ENCODE assay signal across 13 cellular contexts in genomic region chr6:36067374-36068011, GRCh38. TPM values are rescaled to one million over a fixed set of nuclear protein-coding genes. Genes with fewer than 3 reads are reported as not detected.
A peak's percentile ranks its signal among the peaks of the same experiment; 100 is the strongest.
DNase-seq lines count a peak whose midpoint lies in the region; ATAC-seq, FAIRE-seq and TF ChIP-seq lines count a peak whose summit lies in the region.
"Had no signal": no experiment of that assay in that cellular context is flagged by ENCODE, and none has a peak within 500 bp of the region (broad histone marks: within the 10 kb centered on the region; RNA-seq: fewer than 3 reads in every experiment).

No MANE protein-coding gene starts in this region.

- H3K9ac ChIP-seq in GM12878 (ENCODE audit: control insufficient read depth, insufficient read depth, low read length): no peak overlapping the region

- CTCF ChIA-PET in GM12878 (lab: Yijun Ruan, JAX): interaction anchor here (1.0 to 2.7 kb wide), 3 partner anchors 20 to 28 kb away, joined by 3 to 15 read pairs (median 3); no protein-coding TSS in a partner anchor

- intact Hi-C loops in Right ventricle myocardium superior (cut with DNase I) (no loop called here), GM12878 (cut with micrococcal nuclease; ENCODE audit: unreplicated experiment) (no loop called here), left colon (cut with DNase I, micrococcal nuclease) (no loop called here)

- BruUV-seq in GM12878 (replicated peaks; lab: Mats Ljungman, UMichigan): no TSS peak

- in situ Hi-C loops in GM12878 (cut with MboI): no loop called here

- RAD21 ChIA-PET in GM12878 (lab: Charles Lee; ENCODE audit: unreplicated experiment): interaction anchor here (1.0 to 1.9 kb wide), 2 partner anchors 27 to 39 kb away, joined by 4 to 13 read pairs; partner anchors contain the start of gene MAPK14

- POLR2A ChIA-PET in GM12878 (lab: Charles Lee): interaction anchor here (0.8 to 1.3 kb wide), 2 partner anchors 16 to 29 kb away, joined by 3 read pairs; no protein-coding TSS in a partner anchor

- no peak for TF ChIP-seq RAD21 in GM12878 (IDR thresholded peaks at IDR 0.05; ENCODE audit: insufficient read depth, low read depth, low read length)

- peaks cover 18% of the 10 kb centered on the region for H3K79me2 ChIP-seq in GM12878 (ENCODE audit: control insufficient read depth, insufficient read depth, low read length)

- H3K9me3 ChIP-seq in right atrium auricular region (no peaks in the 10 kb centered on the region), GM12878 (replicated peaks; ENCODE audit: control insufficient read depth, insufficient read depth, low read length) (no peaks in the 10 kb centered on the region)

- WGBS in GM12878 (ENCODE audit: insufficient coverage, insufficient replicate concordance, low lambda C conversion rate, missing lambda C conversion rate): 94% methylated on average over 3 of the region's 3 CpGs

- no peak overlapping the region for H2AFZ ChIP-seq in GM12878 (ENCODE audit: control insufficient read depth, low read depth, low read length)

- no peak for TF ChIP-seq EP300 in GM12878 (IDR thresholded peaks at IDR 0.05; ENCODE audit: borderline replicate concordance in 1 of 2, control insufficient read depth in 1 of 2, low read depth in 2 of 2, low read length in 2 of 2)

- ATAC-seq in Right ventricle myocardium superior (ENCODE audit: poor library complexity) (peak; percentile 84), GM12878 (peak; percentile 26; the same call in 2 of the 3 replicates), left colon (peak; percentile 54), GM18858 (IDR thresholded peaks at IDR 0.05; ENCODE audit: unreplicated experiment) (no peak)
- ATAC-seq: foreskin keratinocyte, PC-3 had no signal

- DNase-seq in Right ventricle myocardium superior (no peak), right atrium auricular region (ENCODE audit: low spot score) (no peak), GM12878 (ENCODE audit: low read depth, low spot score) (no peak), left colon (no peak), T-helper 1 cell (no peak), NCI-H526 treated with DMSO at 0.1 percent for 48 hours (lab: John Stamatoyannopoulos, UW) (no peak), globus pallidus (ENCODE audit: low spot score) (no peak)
- DNase-seq: activated CD4-positive, CD25-positive, alpha-beta regulatory T cell; foreskin keratinocyte; PC-3; stimulated activated CD4-positive, alpha-beta T cell treated with anti-CD3 and anti-CD28 coated beads, Interleukin-12 subunit alpha, Interleukin-12 subunit beta, amount 100 ng/mL, for 4 hours; stimulated activated naive CD4-positive, alpha-beta T cell had no signal

- no peak overlapping the region for H3K4me2 ChIP-seq in GM12878 (ENCODE audit: control insufficient read depth, insufficient read depth)

- no peak for TF ChIP-seq CTCF in right atrium auricular region (IDR thresholded peaks at IDR 0.05)
- no peak for TF ChIP-seq CTCF in GM12878 (IDR thresholded peaks at IDR 0.05 in 2 of 3, conservative IDR thresholded peaks at IDR 0.05 in 1 of 3; ENCODE audit: control insufficient read depth in 2 of 3, extremely low read depth in 1 of 3, insufficient read depth in 1 of 3, low read depth in 3 of 3, low read length in 3 of 3)

- H3K4me3 ChIP-seq in right atrium auricular region: no peak overlapping the region
- H3K4me3 ChIP-seq in GM12878: no peak overlapping the region

- H3K4me1 ChIP-seq in right atrium auricular region (peaks cover 0 to 69% of the 10 kb centered on the region in 2 donors), GM12878 (ENCODE audit: control insufficient read depth, insufficient read depth, low read length) (peaks cover 3% of the 10 kb centered on the region; the same call in 1 of the 2 replicates)
- H3K4me1 ChIP-seq: foreskin keratinocyte had no signal

- TF ChIP-seq POLR2A in GM12878 (IDR thresholded peaks at IDR 0.05; ENCODE audit: low read depth, low read length): no peak

- H3K27me3 ChIP-seq in right atrium auricular region: no peaks in the 10 kb centered on the region
- no peaks in the 10 kb centered on the region for H3K27me3 ChIP-seq in GM12878 (replicated peaks in 1 of 2; ENCODE audit: control insufficient read depth in 2 of 2, insufficient read depth in 2 of 2, low read length in 1 of 2)
- H3K27me3 ChIP-seq: foreskin keratinocyte had no signal

- peak overlapping the region in 1 of 2 donors; percentile 73 for H3K27ac ChIP-seq in right atrium auricular region
- no peak overlapping the region for H3K27ac ChIP-seq in GM12878 (ENCODE audit: control insufficient read depth, insufficient read depth)
- H3K27ac ChIP-seq: foreskin keratinocyte had no signal

- SMC1A ChIA-PET in GM12878 (lab: Charles Lee; ENCODE audit: uncharacterized antibody, unreplicated experiment): interaction anchor here (0.5 to 1.4 kb wide), 9 partner anchors 9 to 292 kb away, joined by 3 to 5 read pairs (median 3); no protein-coding TSS in a partner anchor

- no peak for FAIRE-seq in GM12878 (lab: Jason Lieb, UNC)

- H4K20me1 ChIP-seq in GM12878 (ENCODE audit: control insufficient read depth, insufficient read depth): no peaks in the 10 kb centered on the region

- no peaks in the 10 kb centered on the region for H3K36me3 ChIP-seq in right atrium auricular region
- no peaks in the 10 kb centered on the region; a peak in 1 of 4 replicates for H3K36me3 ChIP-seq in GM12878 (ENCODE audit: control insufficient read depth in 2 of 2, insufficient read depth in 2 of 2, low read length in 1 of 2)

TF ChIP-seq in GM12878, 131 proteins besides CTCF, POLR2A, EP300 and RAD21 (continues in another document):
- TF ChIP-seq MEF2A (IDR thresholded peaks at IDR 0.05; ENCODE audit: insufficient read depth, low read depth, low read length): no peak
- TF ChIP-seq ETV6 (conservative IDR thresholded peaks at IDR 0.05 in 1 of 2, IDR thresholded peaks at IDR 0.05 in 1 of 2; ENCODE audit: borderline replicate concordance in 1 of 2, low read depth in 1 of 2): no peak

RNA-seq across cellular contexts. Expression of gene MAPK14, which starts 39.9 kb away (rescaled TPM):
- total RNA-seq in Right ventricle myocardium superior (29.3 TPM), right atrium auricular region (10 to 100 TPM; 39.1 to 46.7 TPM), GM12878 (2014; rRNA removed) (47.4 and 53.0 TPM in 2 replicates), GM12878 (2014; rRNA removed; fragmentation: Illumina TruSeq; extraction: Trizol) (43.6 and 44.4 TPM in 2 replicates), GM12878 (2021) (45.6 and 49.1 TPM in 2 replicates), left colon (10 to 100 TPM; 60.0 to 69.8 TPM)
- 217 and 244 TPM in 2 replicates for total RNA-seq in GM12878 (2013; cell fraction: nucleolus; rRNA removed)
- 15.3 TPM for polyA plus RNA-seq in GM12878 (2011; ENCODE audit: low read depth)
- polyA plus RNA-seq in GM12878 (2011; rRNA removed) (59.5 and 67.9 TPM in 2 replicates), GM12878 (2014; fragmentation: Illumina TruSeq; extraction: Trizol) (42.4 and 52.5 TPM in 2 replicates), GM12878 (2014; fragmentation: Nextera tagmentation; extraction: Ambion mirVana) (10 to 100 TPM; 12.5 to 13.7 TPM), GM12878 (2014; rRNA removed) (33.0 and 39.5 TPM in 2 replicates), GM12878 (2016; fragmentation: Nextera tagmentation; extraction: Ambion mirVana) (10 to 100 TPM; 37.3 to 44.2 TPM)
- polyA plus RNA-seq in GM12878 (2011; cell fraction: cytosol; rRNA removed): 32.2 and 41.0 TPM in 2 replicates
- 51.4 and 65.2 TPM in 2 replicates for polyA plus RNA-seq in GM12878 (2011; cell fraction: nucleus; rRNA removed)
- 17.0 and 24.1 TPM in 2 replicates for polyA plus RNA-seq in GM12878 (2012)
- polyA minus RNA-seq in GM12878 (2011; rRNA and poly(A)+ RNA removed): 75.0 and 99.8 TPM in 2 replicates
- 17.0 and 23.2 TPM in 2 replicates for polyA minus RNA-seq in GM12878 (2011; cell fraction: cytosol; rRNA and poly(A)+ RNA removed)
- polyA minus RNA-seq in GM12878 (2011; cell fraction: nucleus; rRNA and poly(A)+ RNA removed): 50.7 and 98.0 TPM in 2 replicates

RNA-seq across cellular contexts. Expression of gene SLC26A8, which starts 43.1 kb away (rescaled TPM):
- not detected for total RNA-seq in Right ventricle myocardium superior
- not detected for total RNA-seq in right atrium auricular region
- total RNA-seq in GM12878 (2013; cell fraction: nucleolus; rRNA removed): not detected in 2 replicates
- 0.44 and 0.85 TPM in 2 replicates for total RNA-seq in GM12878 (2014; rRNA removed)
- 0.05 and 0.09 TPM in 2 replicates for total RNA-seq in GM12878 (2014; rRNA removed; fragmentation: Illumina TruSeq; extraction: Trizol)
- total RNA-seq in GM12878 (2021): 0.35 TPM in 1 of 2 replicates, not detected in the other
- not detected for polyA plus RNA-seq in GM12878 (2011; ENCODE audit: low read depth)
- polyA plus RNA-seq in GM12878 (2011; rRNA removed): not detected in 2 replicates
- not detected in 2 replicates for polyA plus RNA-seq in GM12878 (2011; cell fraction: cytosol; rRNA removed)
- polyA plus RNA-seq in GM12878 (2011; cell fraction: nucleus; rRNA removed): 0.06 TPM in 1 of 2 replicates, not detected in the other
- not detected in 2 replicates for polyA plus RNA-seq in GM12878 (2012)
- 0.32 and 1.1 TPM in 2 replicates for polyA plus RNA-seq in GM12878 (2014; fragmentation: Illumina TruSeq; extraction: Trizol)
- under 1 TPM; 0.14 to 0.18 TPM for polyA plus RNA-seq in GM12878 (2014; fragmentation: Nextera tagmentation; extraction: Ambion mirVana)
- 0.22 and 0.26 TPM in 2 replicates for polyA plus RNA-seq in GM12878 (2014; rRNA removed)
- polyA plus RNA-seq in GM12878 (2016; fragmentation: Nextera tagmentation; extraction: Ambion mirVana): under 1 TPM; 0.28 to 0.95 TPM
- not detected in 2 replicates for polyA minus RNA-seq in GM12878 (2011; rRNA and poly(A)+ RNA removed)
- polyA minus RNA-seq in GM12878 (2011; cell fraction: cytosol; rRNA and poly(A)+ RNA removed): not detected in 2 replicates
- not detected in 2 replicates for polyA minus RNA-seq in GM12878 (2011; cell fraction: nucleus; rRNA and poly(A)+ RNA removed)
- under 1 TPM; 0.18 to 0.50 TPM for total RNA-seq in left colon
- total RNA-seq: foreskin keratinocyte, PC-3 had no signal
